Comparison of ENCODE assay signal across 16 cellular contexts in the genomic region with DNA sequence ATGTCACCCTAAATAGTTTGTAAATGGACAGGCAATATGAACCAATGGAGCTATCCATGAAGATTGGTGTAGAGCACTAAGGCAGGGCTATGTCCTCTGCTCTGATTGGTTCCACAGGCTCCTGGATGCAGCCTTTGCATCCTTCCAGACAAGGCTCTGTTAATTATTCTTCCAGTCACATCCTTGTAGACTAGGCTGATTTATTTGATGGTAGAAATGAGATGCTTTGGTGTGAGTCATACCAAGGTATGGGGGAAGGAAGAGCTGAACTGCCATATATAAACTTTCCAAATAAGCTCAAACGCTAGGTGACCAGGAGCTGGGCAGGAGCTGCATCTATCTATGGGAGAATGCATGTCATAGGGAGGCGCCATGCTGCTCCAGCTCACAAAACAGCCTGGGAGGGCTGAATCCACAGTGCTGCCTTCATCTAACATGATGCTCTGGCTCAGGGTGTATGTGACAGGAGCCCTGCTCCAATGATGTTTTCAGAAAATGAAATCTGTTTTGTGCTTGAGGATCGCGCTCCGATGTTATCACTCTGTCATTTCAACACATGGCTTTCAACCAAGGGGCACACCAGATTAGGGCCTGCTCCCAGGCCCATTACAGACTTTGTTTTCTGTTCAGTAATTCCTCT.
DNase-seq lines count a peak whose midpoint lies in the region; ATAC-seq, FAIRE-seq and TF ChIP-seq lines count a peak whose summit lies in the region.
"Had no signal": no experiment of that assay in that cellular context is flagged by ENCODE, and none has a peak within 500 bp of the region (broad histone marks: within the 10 kb centered on the region; RNA-seq: fewer than 3 reads in every experiment).

No MANE protein-coding gene starts in this region.

- no peak for ATAC-seq in IMR-90 (ENCODE audit: low read depth)
- ATAC-seq in activated naive CD4-positive, alpha-beta T cell treated with anti-CD3 and anti-CD28 coated beads, Interleukin-2, amount 50 U/mL, for 72 hours, result no peak
- ATAC-seq: A549; CD8-positive, alpha-beta T cell; HCT116 had no signal

- CTCF ChIA-PET in IMR-90 (lab: Yijun Ruan, JAX), result interaction anchor here (0.6 to 0.8 kb wide), 2 partner anchors 9 to 11 kb away, joined by 3 read pairs; no protein-coding TSS in a partner anchor

- TF ChIP-seq CTCF in BE2C (IDR thresholded peaks at IDR 0.05; ENCODE audit: low read depth, low read length) (no peak), IMR-90 (conservative IDR thresholded peaks at IDR 0.05; ENCODE audit: low read depth, low read length) (no peak)

- no peak overlapping the region for H4K5ac ChIP-seq in IMR-90 (ENCODE audit: low read depth, low read length)

- H2BK120ac ChIP-seq in IMR-90 (ENCODE audit: low read depth, low read length), result no peak overlapping the region

- no peak overlapping the region for H4K8ac ChIP-seq in IMR-90 (ENCODE audit: low read depth in 2 of 2, low read length in 2 of 2)

- no peak for TF ChIP-seq RAD21 in IMR-90 (IDR thresholded peaks at IDR 0.05; ENCODE audit: low read length)

- H3K27ac ChIP-seq in IMR-90 (ENCODE audit: insufficient read depth, low read length), result no peak overlapping the region
- H3K27ac ChIP-seq: A549, GM23248, HL-60 had no signal

- no peaks in the 10 kb centered on the region for H4K20me1 ChIP-seq in IMR-90 (ENCODE audit: insufficient read depth, low read length)

- no peak overlapping the region for H2AFZ ChIP-seq in IMR-90 (replicated peaks; ENCODE audit: low read length, poor library complexity)
- H2AFZ ChIP-seq: GM23248 had no signal

- H3K9ac ChIP-seq in IMR-90 (ENCODE audit: low read depth, low read length), result no peak overlapping the region
- H3K9ac ChIP-seq: GM23248 had no signal

- H3K4me1 ChIP-seq in BE2C, result peaks cover 24% of the 10 kb centered on the region
- H3K4me1 ChIP-seq in IMR-90 (ENCODE audit: control insufficient read depth, insufficient read depth, low read length), result peaks cover 2% of the 10 kb centered on the region; the same call in 1 of the 2 replicates

- dilution Hi-C loops in IMR-90 (cut with HindIII; ENCODE audit: low sequenced_read_pairs, unreplicated experiment), result no loop called here

- H3K4me2 ChIP-seq in IMR-90 (ENCODE audit: low read depth, low read length), result no peak overlapping the region
- H3K4me2 ChIP-seq: A549 had no signal

- BruUV-seq in IMR-90 (replicated peaks; lab: Mats Ljungman, UMichigan), result no TSS peak

- no peak for FAIRE-seq in urothelium cell line (lab: Jason Lieb, UNC)
- FAIRE-seq: A549, GM18507, H54 had no signal

- peaks cover 27 to 30% of the 10 kb centered on the region in 2 donors for H3K9me3 Mint-ChIP-seq in activated naive CD4-positive, alpha-beta T cell treated with anti-CD3 and anti-CD28 coated beads, Interleukin-2, amount 50 U/mL, for 72 hours

- H3K18ac ChIP-seq in IMR-90 (ENCODE audit: low read depth, low read length), result no peak overlapping the region

- H3K27ac Mint-ChIP-seq in activated naive CD4-positive, alpha-beta T cell treated with anti-CD3 and anti-CD28 coated beads, Interleukin-2, amount 50 U/mL, for 72 hours, result no peak overlapping the region
- H3K27ac Mint-ChIP-seq: CD14-positive monocyte; CD8-positive, alpha-beta T cell had no signal

- no peaks in the 10 kb centered on the region for H3K36me3 Mint-ChIP-seq in activated naive CD4-positive, alpha-beta T cell treated with anti-CD3 and anti-CD28 coated beads, Interleukin-2, amount 50 U/mL, for 72 hours
- H3K36me3 Mint-ChIP-seq: CD14-positive monocyte; CD8-positive, alpha-beta T cell had no signal

- H2BK5ac ChIP-seq in IMR-90 (ENCODE audit: low read depth, low read length, poor library complexity, severe bottlenecking), result no peak overlapping the region

- H2BK15ac ChIP-seq in IMR-90 (ENCODE audit: low read depth, low read length), result no peak overlapping the region

- peak; percentile 57 for DNase-seq in BE2C
- DNase-seq in IMR-90, result peak; percentile 11
- DNase-seq in SK-N-DZ (ENCODE audit: low spot score), result peak; percentile 86
- DNase-seq in urothelium cell line (ENCODE audit: low spot score), result peak; percentile 10
- no peak for DNase-seq in posterior cingulate gyrus
- no peak for DNase-seq in activated naive CD4-positive, alpha-beta T cell treated with anti-CD3 and anti-CD28 coated beads, Interleukin-2, amount 50 U/mL, for 72 hours (ENCODE audit: low spot score in 2 of 2)
- DNase-seq in middle frontal gyrus (ENCODE audit: extremely low spot score, low spot score), result no peak
- DNase-seq: CD8-positive, alpha-beta T cell; COR-L47; GM23248 had no signal

- no peak overlapping the region for H2AK9ac ChIP-seq in IMR-90 (replicated peaks; ENCODE audit: low read depth, low read length, poor library complexity)

- no CpG with 5 or more reads among the region's 5 CpGs for WGBS in IMR-90 (ENCODE audit: extremely low coverage in 2 of 2, insufficient read length in 1 of 2), 2 experiments

- no peak overlapping the region for H3K14ac ChIP-seq in IMR-90 (replicated peaks; ENCODE audit: low read depth, low read length)

- no peak for TF ChIP-seq POLR2A in IMR-90 (IDR thresholded peaks at IDR 0.05; ENCODE audit: low read depth, low read length)

- H3K27me3 ChIP-seq in BE2C (no peaks in the 10 kb centered on the region), IMR-90 (ENCODE audit: control insufficient read depth, insufficient read depth, low read length) (0 out of 2 replicates have a peak, but pooled peaks cover 3% of the 10 kb centered on the region)

- H4K91ac ChIP-seq in IMR-90 (ENCODE audit: insufficient read depth, low read depth, low read length), result no peak overlapping the region

- POLR2A ChIA-PET in IMR-90 (lab: Charles Lee; ENCODE audit: unreplicated experiment), result interaction anchor here (0.6 kb wide), 1 partner anchor 274 kb away, joined by 7 read pairs; no protein-coding TSS in a partner anchor

- H3K9me1 ChIP-seq in IMR-90 (ENCODE audit: insufficient read depth, low read length), result no peaks in the 10 kb centered on the region

- H2BK20ac ChIP-seq in IMR-90 (ENCODE audit: low read depth, low read length), result no peak overlapping the region

- no peak overlapping the region for H3K23ac ChIP-seq in IMR-90 (ENCODE audit: low read depth, low read length)

- no peak overlapping the region for H3K4ac ChIP-seq in IMR-90 (ENCODE audit: low read depth, low read length)

- H3K56ac ChIP-seq in IMR-90 (ENCODE audit: extremely low read depth, insufficient read depth, low read length), result no peak overlapping the region

- intact Hi-C loops in IMR-90 (cut with micrococcal nuclease), result no loop called here
- intact Hi-C loops in posterior cingulate gyrus (cut with DNase I), result no loop called here

- H3K79me1 ChIP-seq in IMR-90 (ENCODE audit: low read depth in 1 of 2, low read length in 2 of 2), result no peaks in the 10 kb centered on the region

- H3K9me3 ChIP-seq in BE2C (no peaks in the 10 kb centered on the region; the same call in 1 of the 2 replicates), IMR-90 (ENCODE audit: control insufficient read depth, insufficient read depth, low read length) (no peaks in the 10 kb centered on the region)
- H3K9me3 ChIP-seq: A549 had no signal

- in situ Hi-C loops in IMR-90 (cut with MboI; ENCODE audit: low sequenced_read_pairs), result no loop called here

- H3K4me3 ChIP-seq in BE2C (ENCODE audit: low read depth, low read length), result no peak overlapping the region
- H3K4me3 ChIP-seq in IMR-90 (ENCODE audit: insufficient read depth, low read depth, low read length), result no peak overlapping the region
- H3K4me3 ChIP-seq: A549, GM23248 had no signal

- no peak overlapping the region for H2AK5ac ChIP-seq in IMR-90 (ENCODE audit: low read depth, low read length)

- H3K36me3 ChIP-seq in BE2C (no peaks in the 10 kb centered on the region), IMR-90 (ENCODE audit: control insufficient read depth, insufficient read depth, low read length) (no peaks in the 10 kb centered on the region)

TF ChIP-seq in IMR-90, 13 proteins besides CTCF, POLR2A, EP300 and RAD21:
- TF ChIP-seq MAFK (IDR thresholded peaks at IDR 0.05; ENCODE audit: low read depth, low read length) (no peak), RFX5 (IDR thresholded peaks at IDR 0.05; ENCODE audit: low read depth, low read length) (no peak), SMC3 (IDR thresholded peaks at IDR 0.05; ENCODE audit: low read depth, low read length) (no peak), MAZ (IDR thresholded peaks at IDR 0.05; ENCODE audit: borderline replicate concordance, low read depth, low read length) (no peak), BHLHE40 (IDR thresholded peaks at IDR 0.05; ENCODE audit: low read depth, low read length) (no peak), MXI1 (IDR thresholded peaks at IDR 0.05; ENCODE audit: borderline replicate concordance, low read depth, low read length) (no peak), RCOR1 (IDR thresholded peaks at IDR 0.05; ENCODE audit: insufficient replicate concordance, low read length) (no peak)
- TF ChIP-seq, protein P1, sequence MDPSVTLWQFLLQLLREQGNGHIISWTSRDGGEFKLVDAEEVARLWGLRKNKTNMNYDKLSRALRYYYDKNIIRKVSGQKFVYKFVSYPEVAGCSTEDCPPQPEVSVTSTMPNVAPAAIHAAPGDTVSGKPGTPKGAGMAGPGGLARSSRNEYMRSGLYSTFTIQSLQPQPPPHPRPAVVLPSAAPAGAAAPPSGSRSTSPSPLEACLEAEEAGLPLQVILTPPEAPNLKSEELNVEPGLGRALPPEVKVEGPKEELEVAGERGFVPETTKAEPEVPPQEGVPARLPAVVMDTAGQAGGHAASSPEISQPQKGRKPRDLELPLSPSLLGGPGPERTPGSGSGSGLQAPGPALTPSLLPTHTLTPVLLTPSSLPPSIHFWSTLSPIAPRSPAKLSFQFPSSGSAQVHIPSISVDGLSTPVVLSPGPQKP (IDR thresholded peaks at IDR 0.05; ENCODE audit: borderline replicate concordance, low read depth, low read length), result no peak
- TF ChIP-seq, protein P2, sequence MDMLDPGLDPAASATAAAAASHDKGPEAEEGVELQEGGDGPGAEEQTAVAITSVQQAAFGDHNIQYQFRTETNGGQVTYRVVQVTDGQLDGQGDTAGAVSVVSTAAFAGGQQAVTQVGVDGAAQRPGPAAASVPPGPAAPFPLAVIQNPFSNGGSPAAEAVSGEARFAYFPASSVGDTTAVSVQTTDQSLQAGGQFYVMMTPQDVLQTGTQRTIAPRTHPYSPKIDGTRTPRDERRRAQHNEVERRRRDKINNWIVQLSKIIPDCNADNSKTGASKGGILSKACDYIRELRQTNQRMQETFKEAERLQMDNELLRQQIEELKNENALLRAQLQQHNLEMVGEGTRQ (IDR thresholded peaks at IDR 0.05; ENCODE audit: low read depth, low read length), result no peak

Comparison
In these comparisons a context has a peak if more than half of its experiments do, and no peak if none do; other contexts are left out.
1. DNase-seq: peak in BE2C (single experiment), IMR-90 (single experiment), SK-N-DZ (single experiment) and urothelium cell line (single experiment); none in posterior cingulate gyrus (0 of 10), activated naive CD4-positive, alpha-beta T cell treated with anti-CD3 and anti-CD28 coated beads, Interleukin-2, amount 50 U/mL, for 72 hours (0 of 2) and middle frontal gyrus (single experiment).